ENCODE assay signal across 8 cellular contexts in genomic region chr5:118987988-118988945, GRCh38. TPM values are rescaled to one million over a fixed set of nuclear protein-coding genes. Genes with fewer than 3 reads are reported as not detected.
DNase-seq lines count a peak whose midpoint lies in the region; ATAC-seq, FAIRE-seq and TF ChIP-seq lines count a peak whose summit lies in the region.

A gene with protein sequence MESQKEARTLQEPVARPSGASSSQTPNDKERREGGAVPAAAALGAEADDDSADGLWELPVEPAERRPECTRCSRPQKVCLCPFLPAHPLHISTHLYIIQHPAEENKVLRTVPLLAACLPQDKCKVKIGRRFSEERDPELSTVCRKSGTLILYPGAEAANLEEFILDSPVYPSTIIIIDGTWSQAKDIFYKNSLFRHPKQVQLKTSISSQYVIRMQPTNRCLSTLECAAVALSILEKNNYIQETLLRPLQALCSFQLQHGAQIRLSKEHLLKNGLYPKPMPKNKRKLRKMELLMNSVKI (minus strand): TSS chr5:118988547. CDS start chr5:118988511, 36 bp downstream.

- H4K20me1 ChIP-seq in mammary epithelial cell (ENCODE audit: insufficient read depth, low read length) = no peaks in the 10 kb centered on the region

- peak within 1 kb of the TSS; percentile 89 for H2AFZ ChIP-seq in mammary epithelial cell (ENCODE audit: low read depth, low read length)

- H3K36me3 ChIP-seq in mammary epithelial cell (ENCODE audit: insufficient read depth, low read length) (no peaks in the 10 kb centered on the region), small intestine (ENCODE audit: control insufficient read depth in 2 of 2, insufficient read depth in 2 of 2, low read length in 2 of 2) (no peaks in the 10 kb centered on the region)

- H3K27ac ChIP-seq in VCaP = peak within 1 kb of the TSS; percentile 88
- peak within 1 kb of the TSS; percentile 65 for H3K27ac ChIP-seq in mammary epithelial cell (ENCODE audit: insufficient read depth, low read depth, low read length)
- H3K27ac ChIP-seq in small intestine (ENCODE audit: low read depth in 1 of 2, low read length in 1 of 2) = peak within 1 kb of the TSS; percentile 92 to 95

- H3K27me3 ChIP-seq in mammary epithelial cell (ENCODE audit: insufficient read depth, low read length) (no peaks in the 10 kb centered on the region), small intestine (ENCODE audit: control insufficient read depth in 2 of 2, insufficient read depth in 2 of 2, low read length in 2 of 2) (no peaks in the 10 kb centered on the region)

- CTCF ChIA-PET in mammary epithelial cell (lab: Charles Lee; ENCODE audit: low non-redundant PET) = interaction anchor here (0.6 kb wide), 4 partner anchors 34 to 434 kb away, joined by 3 to 5 read pairs (median 4); no protein-coding TSS in a partner anchor

- in situ Hi-C loops in mammary epithelial cell (cut with MboI; ENCODE audit: low sequenced_read_pairs in 2 of 2) = loop anchor here in 1 of 2 donors (25.0 kb wide), 1 partner anchor 749 kb away; no protein-coding TSS in a partner anchor

- DNase-seq in AG08396 (ENCODE audit: low spot score) (peak; percentile 96), NCI-H2171 treated with DMSO at 0.1 percent for 48 hours (lab: John Stamatoyannopoulos, UW) (peak; percentile 70), mammary epithelial cell (peak; percentile 94), iPS-NIHi11 (ENCODE audit: low spot score) (peak; percentile 97), small intestine (peak; percentile 95)

- no TSS peak for BruUV-seq in mammary epithelial cell (replicated peaks; lab: Mats Ljungman, UMichigan)

- no peaks in the 10 kb centered on the region for H3K9me3 ChIP-seq in mammary epithelial cell (replicated peaks; ENCODE audit: insufficient read depth, low read length)
- H3K9me3 ChIP-seq in small intestine (ENCODE audit: control insufficient read depth, low read depth) = no peaks in the 10 kb centered on the region

- 4% methylated on average over 25 of the region's 79 CpGs for WGBS in mammary epithelial cell (ENCODE audit: low coverage, missing lambda C conversion rate)
- 2% methylated on average over 60 to 79 of the region's 79 CpGs for WGBS in small intestine, 3 donors

- peak within 1 kb of the TSS; percentile 67 for H3K9ac ChIP-seq in mammary epithelial cell (ENCODE audit: insufficient read depth, low read length)

- H3K4me2 ChIP-seq in mammary epithelial cell (ENCODE audit: insufficient read depth, low read depth, low read length) = peak within 1 kb of the TSS; percentile 90

- ATAC-seq in GM18873 (IDR thresholded peaks at IDR 0.05; ENCODE audit: low FRiP score, unreplicated experiment) = peak; percentile 96
- ATAC-seq in HG03135 (IDR thresholded peaks at IDR 0.05; ENCODE audit: unreplicated experiment) = peak; percentile 97

- intact Hi-C loops in mammary epithelial cell (cut with micrococcal nuclease) = loop anchor here (1.0 kb wide), 6 partner anchors 83 to 756 kb away; partner anchors contain the start of gene DMXL1

- H3K4me1 ChIP-seq in mammary epithelial cell (ENCODE audit: insufficient read depth, low read length) = peaks cover 8% of the 10 kb centered on the region
- peaks cover 0 to 2% of the 10 kb centered on the region in 2 donors for H3K4me1 ChIP-seq in small intestine (ENCODE audit: control insufficient read depth in 2 of 2, insufficient read depth in 1 of 2, low read depth in 1 of 2, low read length in 1 of 2)

- dilution Hi-C loops in mammary epithelial cell (cut with HindIII; ENCODE audit: low sequenced_read_pairs) = no loop called here

- no peaks in the 10 kb centered on the region for H3K79me2 ChIP-seq in mammary epithelial cell (ENCODE audit: insufficient read depth, low read length)

- H3K4me3 ChIP-seq in mammary epithelial cell (replicated peaks in 1 of 3; ENCODE audit: insufficient read depth in 1 of 3, low read depth in 2 of 3, low read length in 3 of 3) (peak within 1 kb of the TSS; percentile 62 to 71 (median 70)), small intestine (ENCODE audit: low read depth in 1 of 2, low read length in 2 of 2) (peak within 1 kb of the TSS; percentile 84 to 88)

- FAIRE-seq in small intestine (lab: Jason Lieb, UNC) = no peak

- TF ChIP-seq CTCF in VCaP (conservative IDR thresholded peaks at IDR 0.05) (peak; percentile 97), mammary epithelial cell (conservative IDR thresholded peaks at IDR 0.05 in 1 of 2, IDR thresholded peaks at IDR 0.05 in 1 of 2; ENCODE audit: extremely low read depth in 1 of 2, insufficient read depth in 1 of 2, low read depth in 1 of 2, low read length in 2 of 2) (peak; percentile 74 to 90)

RNA-seq across cellular contexts. Expression of the gene that starts here (rescaled TPM):
- total RNA-seq in mammary epithelial cell = 1 to 10 TPM; 6.1 to 9.5 TPM
- polyA plus RNA-seq in mammary epithelial cell = 3.3 TPM
- 1.4 TPM for polyA minus RNA-seq in mammary epithelial cell
- polyA plus RNA-seq in small intestine = 1 to 10 TPM; 1.3 to 3.4 (median 1.4) TPM

Comparison
In these comparisons a context has a peak if more than half of its experiments do, and no peak if none do; other contexts are left out.
1. Peak in every context shown above with its lines: DNase-seq, ATAC-seq, H3K4me3 ChIP-seq and H3K27ac ChIP-seq.